Comparison of ENCODE assay signal across 20 cellular contexts in genomic region chr5:131220566-131220965, GRCh38. TPM values are rescaled to one million over a fixed set of nuclear protein-coding genes. Genes with fewer than 3 reads are reported as not detected.
DNase-seq lines count a peak whose midpoint lies in the region; ATAC-seq, FAIRE-seq and TF ChIP-seq lines count a peak whose summit lies in the region.
"Had no signal": no experiment of that assay in that cellular context is flagged by ENCODE, and none has a peak within 500 bp of the region (broad histone marks: within the 10 kb centered on the region; RNA-seq: fewer than 3 reads in every experiment).

No MANE protein-coding gene starts in this region.

- H3K4me3 Mint-ChIP-seq in T-helper 17 cell (no peak overlapping the region), Calu3 (ENCODE audit: low read depth, unreplicated experiment) (no peak overlapping the region)
- no peak overlapping the region for H3K4me3 Mint-ChIP-seq in stimulated activated naive CD8-positive, alpha-beta T cell treated with anti-CD3 and anti-CD28 coated beads, Interleukin-15, amount 100 ng/mL, for 72 hours
- H3K4me3 Mint-ChIP-seq: CD4-positive, alpha-beta memory T cell; HFFc6 had no signal

- H3K79me2 ChIP-seq in K562 (ENCODE audit: control insufficient read depth, insufficient read depth, low read length), result no peaks in the 10 kb centered on the region

- TF ChIP-seq RAD21 in K562 (CRISPR knock-in tag; conservative IDR thresholded peaks at IDR 0.05 in 1 of 2, IDR thresholded peaks at IDR 0.05 in 1 of 2), result no peak

- H3K9me3 ChIP-seq in T-helper 17 cell (ENCODE audit: control insufficient read depth, low read length, poor library complexity, severe bottlenecking) (no peaks in the 10 kb centered on the region), K562 (replicated peaks; ENCODE audit: control insufficient read depth, insufficient read depth, low read depth, low read length) (no peaks in the 10 kb centered on the region)
- H3K9me3 ChIP-seq: A549, HAP-1 had no signal

- peak overlapping the region; percentile 37 for H3K27ac Mint-ChIP-seq in T-helper 17 cell
- H3K27ac Mint-ChIP-seq in stimulated activated naive CD8-positive, alpha-beta T cell treated with anti-CD3 and anti-CD28 coated beads, Interleukin-15, amount 100 ng/mL, for 72 hours, result no peak overlapping the region
- H3K27ac Mint-ChIP-seq in Calu3 (ENCODE audit: unreplicated experiment), result no peak overlapping the region
- H3K27ac Mint-ChIP-seq: HFFc6 had no signal

- ATAC-seq in T-helper 17 cell (no peak), K562 (0 out of 3 replicates have a peak, but pooled peaks have one; percentile 23)
- ATAC-seq in stimulated activated naive CD8-positive, alpha-beta T cell treated with anti-CD3 and anti-CD28 coated beads, Interleukin-15, amount 100 ng/mL, for 72 hours, result no peak

- TF ChIP-seq EP300 in K562 (IDR thresholded peaks at IDR 0.05; ENCODE audit: low read length), result no peak

- H3K9me1 ChIP-seq in K562 (ENCODE audit: control insufficient read depth, insufficient read depth, low read length), result no peaks in the 10 kb centered on the region

- H3K4me1 ChIP-seq in K562 (replicated peaks in 1 of 2; ENCODE audit: control insufficient read depth in 2 of 2, insufficient read depth in 2 of 2, low read length in 2 of 2), result peaks cover 2 to 4% of the 10 kb centered on the region in 2 experiments; a peak in 2 of 5 replicates
- H3K4me1 ChIP-seq: HAP-1 had no signal

- no peaks in the 10 kb centered on the region for H3K9me3 Mint-ChIP-seq in stimulated activated naive CD8-positive, alpha-beta T cell treated with anti-CD3 and anti-CD28 coated beads, Interleukin-15, amount 100 ng/mL, for 72 hours
- H3K9me3 Mint-ChIP-seq in Calu3 (ENCODE audit: low read depth, unreplicated experiment), result no peaks in the 10 kb centered on the region
- H3K9me3 Mint-ChIP-seq: CD4-positive, alpha-beta memory T cell; HFFc6 had no signal

- CTCF ChIA-PET in K562 (lab: Yijun Ruan, JAX; ENCODE audit: low intra/inter-chr PET ratio), result no interaction called here
- CTCF ChIA-PET in Calu3 (lab: Charles Lee), result interaction anchor here (0.7 to 1.1 kb wide), 2 partner anchors 17 kb away, joined by 3 read pairs; no protein-coding TSS in a partner anchor

- H3K9ac ChIP-seq in K562 (ENCODE audit: insufficient read depth in 1 of 2, low read depth in 2 of 2, low read length in 2 of 2), result no peak overlapping the region

- no peak for TF ChIP-seq POLR2A in GM12891 (IDR thresholded peaks at IDR 0.05; ENCODE audit: low read depth, low read length)
- no peak for TF ChIP-seq POLR2A in K562 (conservative IDR thresholded peaks at IDR 0.05)

- no peak overlapping the region for H3K4me2 ChIP-seq in K562 (ENCODE audit: insufficient read depth, low read length)
- H3K4me2 ChIP-seq: A549 had no signal

- FAIRE-seq in GM12891 (lab: Jason Lieb, UNC), result peak; percentile 81
- FAIRE-seq in K562 (lab: Jason Lieb, UNC), result no peak
- FAIRE-seq in urothelium cell line (lab: Jason Lieb, UNC), result peak; percentile 17
- FAIRE-seq: A549, H54 had no signal

- WGBS in K562 (ENCODE audit: insufficient coverage, low coverage, missing lambda C conversion rate), result 30% methylated on average over 3 of the region's 7 CpGs

- BruUV-seq in K562 (replicated peaks; lab: Mats Ljungman, UMichigan), result no TSS peak
- no TSS peak for BruUV-seq in Calu3 (replicated peaks; lab: Mats Ljungman, UMichigan)

- H3K27me3 ChIP-seq in K562 (ENCODE audit: control insufficient read depth in 2 of 2, insufficient read depth in 2 of 2, low read length in 2 of 2), result peaks cover 0 to 5% of the 10 kb centered on the region in 2 experiments; a peak in 1 of 5 replicates

- DNase-seq in GM12891 (ENCODE audit: insufficient read length, low spot score) (no peak), T-helper 17 cell (no peak), K562 (ENCODE audit: extremely low read depth in 1 of 4, low spot score in 3 of 4) (no peak), urothelium cell line (ENCODE audit: low spot score) (no peak), Calu3 (no peak), DMS153 treated with DMSO at 0.1 percent for 48 hours (lab: John Stamatoyannopoulos, UW; ENCODE audit: unreplicated experiment) (no peak)
- DNase-seq in stimulated activated naive CD8-positive, alpha-beta T cell treated with anti-CD3 and anti-CD28 coated beads, Interleukin-15, amount 100 ng/mL, for 72 hours, result no peak
- DNase-seq: 8988T; C1 segment of cervical spinal cord; CD4-positive, alpha-beta memory T cell; COR-L47; DMS 273 treated with DMSO at 0.1 percent for 48 hours; DMS53; DMS79 treated with DMSO at 0.1 percent for 48 hours; GF-D8; GOT3; HFFc6 had no signal

- POLR2A ChIA-PET in K562 (lab: Yijun Ruan, JAX), result no interaction called here

- H3K36me3 Mint-ChIP-seq in T-helper 17 cell (ENCODE audit: low read depth) (no peaks in the 10 kb centered on the region), Calu3 (ENCODE audit: insufficient read depth, unreplicated experiment) (no peaks in the 10 kb centered on the region)

- in situ Hi-C loops in K562 (cut with MboI), result no loop called here

- H3K27me3 Mint-ChIP-seq in T-helper 17 cell (no peaks in the 10 kb centered on the region), Calu3 (ENCODE audit: unreplicated experiment) (no peaks in the 10 kb centered on the region)
- no peaks in the 10 kb centered on the region for H3K27me3 Mint-ChIP-seq in stimulated activated naive CD8-positive, alpha-beta T cell treated with anti-CD3 and anti-CD28 coated beads, Interleukin-15, amount 100 ng/mL, for 72 hours
- H3K27me3 Mint-ChIP-seq: CD4-positive, alpha-beta memory T cell had no signal

- H3K4me3 ChIP-seq in K562, result no peak overlapping the region
- H3K4me3 ChIP-seq: A549, HAP-1 had no signal

- H4K20me1 ChIP-seq in K562 (replicated peaks; ENCODE audit: control insufficient read depth, insufficient read depth, low read length), result no peaks in the 10 kb centered on the region

- TF ChIP-seq CTCF in K562 (IDR thresholded peaks at IDR 0.05 in 2 of 3, conservative IDR thresholded peaks at IDR 0.05 in 1 of 3; ENCODE audit: insufficient read depth in 2 of 3, low read depth in 1 of 3, low read length in 3 of 3) (no peak), Calu3 (IDR thresholded peaks at IDR 0.05; ENCODE audit: unreplicated experiment) (no peak)

- intact Hi-C loops in K562 (cut with micrococcal nuclease), result no loop called here
- intact Hi-C loops in Calu3 (cut with micrococcal nuclease; ENCODE audit: unreplicated experiment), result no loop called here

- H2AFZ ChIP-seq in K562 (ENCODE audit: low read depth, low read length), result no peak overlapping the region

- H3K4me1 Mint-ChIP-seq in T-helper 17 cell (peaks cover 10% of the 10 kb centered on the region), Calu3 (ENCODE audit: low read depth, unreplicated experiment) (no peaks in the 10 kb centered on the region)
- H3K4me1 Mint-ChIP-seq in stimulated activated naive CD8-positive, alpha-beta T cell treated with anti-CD3 and anti-CD28 coated beads, Interleukin-15, amount 100 ng/mL, for 72 hours, result peaks cover 38% of the 10 kb centered on the region

- H3K36me3 ChIP-seq in K562 (ENCODE audit: control insufficient read depth, insufficient read depth, low read length), result no peaks in the 10 kb centered on the region
- H3K36me3 ChIP-seq: HAP-1 had no signal

- no peak overlapping the region for H3K27ac ChIP-seq in K562 (ENCODE audit: extremely low read depth, low read depth, low read length)
- H3K27ac ChIP-seq: A549 had no signal

RNA-seq across cellular contexts. Expression of gene CDC42SE2, which starts 43.3 kb away (rescaled TPM):
- polyA plus RNA-seq in GM12891 (2012; ENCODE audit: low read depth, missing spikeins), result 54.8 TPM
- total RNA-seq in T-helper 17 cell (100 to 1,000 TPM; 215 to 245 TPM), K562 (2014; rRNA removed) (24.8 and 31.2 TPM in 2 replicates), K562 (2014; rRNA removed; fragmentation: Illumina TruSeq; extraction: Trizol) (40.5 and 46.8 TPM in 2 replicates), K562 (2015; rRNA removed; fragmentation: Illumina TruSeq; extraction: Trizol) (38.0 and 39.7 TPM in 2 replicates), K562 (2021) (32.7 and 34.2 TPM in 2 replicates), Calu3 (2022) (63.9 and 65.5 TPM in 2 replicates)
- 14.0 and 31.6 TPM in 2 replicates for total RNA-seq in K562 (2011; cell fraction: chromatin; rRNA removed; ENCODE audit: low replicate concordance)
- total RNA-seq in K562 (2011; cell fraction: nucleolus; rRNA removed), result 8.8 and 11.4 TPM in 2 replicates
- total RNA-seq in K562 (2011; cell fraction: nucleoplasm; rRNA removed), result 23.0 and 38.4 TPM in 2 replicates
- polyA plus RNA-seq in K562 (2011; rRNA removed) (30.9 and 44.3 TPM in 2 replicates), K562 (2014; fragmentation: Illumina TruSeq; extraction: Trizol) (30.0 and 33.8 TPM in 2 replicates), K562 (2014; fragmentation: Nextera tagmentation; extraction: Ambion mirVana) (10 to 100 TPM; 25.9 to 27.9 TPM), K562 (2014; rRNA removed) (27.6 and 34.3 TPM in 2 replicates)
- polyA plus RNA-seq in K562 (2011; cell fraction: cytosol; rRNA removed), result 9.3 and 24.7 TPM in 2 replicates
- 6.0 and 9.8 TPM in 2 replicates for polyA plus RNA-seq in K562 (2011; cell fraction: nucleus; rRNA removed)
- 25.2 and 27.7 TPM in 2 replicates for polyA plus RNA-seq in K562 (2012)
- polyA minus RNA-seq in K562 (2011; rRNA and poly(A)+ RNA removed), result 57.8 and 58.4 TPM in 2 replicates
- polyA minus RNA-seq in K562 (2011; cell fraction: cytosol; rRNA and poly(A)+ RNA removed), result 12.7 and 19.6 TPM in 2 replicates
- polyA minus RNA-seq in K562 (2011; cell fraction: nucleus; rRNA and poly(A)+ RNA removed), result 11.4 and 14.8 TPM in 2 replicates

RNA-seq across cellular contexts. Expression of gene LYRM7, which starts 49.8 kb away (rescaled TPM):
- polyA plus RNA-seq in GM12891 (2012; ENCODE audit: low read depth, missing spikeins), result 8.2 TPM
- 1 to 10 TPM; 8.1 to 9.7 TPM for total RNA-seq in T-helper 17 cell
- total RNA-seq in K562 (2011; cell fraction: chromatin; rRNA removed; ENCODE audit: low replicate concordance), result 3.4 and 15.9 TPM in 2 replicates
- total RNA-seq in K562 (2011; cell fraction: nucleolus; rRNA removed), result 2.3 and 5.9 TPM in 2 replicates
- total RNA-seq in K562 (2011; cell fraction: nucleoplasm; rRNA removed), result 7.1 and 17.6 TPM in 2 replicates
- total RNA-seq in K562 (2014; rRNA removed), result 16.2 and 22.9 TPM in 2 replicates
- 39.4 and 43.5 TPM in 2 replicates for total RNA-seq in K562 (2014; rRNA removed; fragmentation: Illumina TruSeq; extraction: Trizol)
- 28.1 and 33.3 TPM in 2 replicates for total RNA-seq in K562 (2015; rRNA removed; fragmentation: Illumina TruSeq; extraction: Trizol)
- 27.1 and 32.7 TPM in 2 replicates for total RNA-seq in K562 (2021)
- polyA plus RNA-seq in K562 (2011; rRNA removed), result 18.4 and 24.1 TPM in 2 replicates
- 3.9 and 8.6 TPM in 2 replicates for polyA plus RNA-seq in K562 (2011; cell fraction: cytosol; rRNA removed)
- polyA plus RNA-seq in K562 (2011; cell fraction: nucleus; rRNA removed), result 3.9 and 4.9 TPM in 2 replicates
- polyA plus RNA-seq in K562 (2012), result 16.2 and 18.8 TPM in 2 replicates
- 33.4 and 37.2 TPM in 2 replicates for polyA plus RNA-seq in K562 (2014; fragmentation: Illumina TruSeq; extraction: Trizol)
- polyA plus RNA-seq in K562 (2014; fragmentation: Nextera tagmentation; extraction: Ambion mirVana), result 10 to 100 TPM; 53.6 to 70.1 TPM
- polyA plus RNA-seq in K562 (2014; rRNA removed), result 24.4 and 28.3 TPM in 2 replicates
- polyA minus RNA-seq in K562 (2011; rRNA and poly(A)+ RNA removed), result 11.9 and 12.4 TPM in 2 replicates
- polyA minus RNA-seq in K562 (2011; cell fraction: cytosol; rRNA and poly(A)+ RNA removed), result 14.7 and 19.9 TPM in 2 replicates
- 2.0 and 4.0 TPM in 2 replicates for polyA minus RNA-seq in K562 (2011; cell fraction: nucleus; rRNA and poly(A)+ RNA removed)
- total RNA-seq in Calu3 (2022), result 12.6 and 14.6 TPM in 2 replicates

RNA-seq across cellular contexts. Expression of gene HINT1, which starts 55.5 kb away (rescaled TPM):
- polyA plus RNA-seq in GM12891 (2012; ENCODE audit: low read depth, missing spikeins), result 507 TPM
- total RNA-seq in T-helper 17 cell, result 100 to 1,000 TPM; 236 to 264 TPM
- total RNA-seq in K562 (2011; cell fraction: chromatin; rRNA removed; ENCODE audit: low replicate concordance), result 107 and 146 TPM in 2 replicates
- total RNA-seq in K562 (2011; cell fraction: nucleolus; rRNA removed), result 142 and 143 TPM in 2 replicates
- 174 and 224 TPM in 2 replicates for total RNA-seq in K562 (2011; cell fraction: nucleoplasm; rRNA removed)
- 377 and 382 TPM in 2 replicates for total RNA-seq in K562 (2014; rRNA removed)
- total RNA-seq in K562 (2014; rRNA removed; fragmentation: Illumina TruSeq; extraction: Trizol), result 401 and 433 TPM in 2 replicates
- total RNA-seq in K562 (2015; rRNA removed; fragmentation: Illumina TruSeq; extraction: Trizol), result 460 and 500 TPM in 2 replicates
- 296 and 326 TPM in 2 replicates for total RNA-seq in K562 (2021)
- 922 and 1,017 TPM in 2 replicates for polyA plus RNA-seq in K562 (2011; rRNA removed)
- polyA plus RNA-seq in K562 (2011; cell fraction: cytosol; rRNA removed), result 360 and 636 TPM in 2 replicates
- 333 and 486 TPM in 2 replicates for polyA plus RNA-seq in K562 (2011; cell fraction: nucleus; rRNA removed)
- polyA plus RNA-seq in K562 (2012), result 503 and 613 TPM in 2 replicates
- 284 and 302 TPM in 2 replicates for polyA plus RNA-seq in K562 (2014; fragmentation: Illumina TruSeq; extraction: Trizol)
- 1,000 to 10,000 TPM; 1,005 to 1,027 TPM for polyA plus RNA-seq in K562 (2014; fragmentation: Nextera tagmentation; extraction: Ambion mirVana)
- polyA plus RNA-seq in K562 (2014; rRNA removed), result 596 and 707 TPM in 2 replicates
- 291 and 318 TPM in 2 replicates for polyA minus RNA-seq in K562 (2011; rRNA and poly(A)+ RNA removed)
- 107 and 120 TPM in 2 replicates for polyA minus RNA-seq in K562 (2011; cell fraction: cytosol; rRNA and poly(A)+ RNA removed)
- 79.7 and 139 TPM in 2 replicates for polyA minus RNA-seq in K562 (2011; cell fraction: nucleus; rRNA and poly(A)+ RNA removed)
- total RNA-seq in Calu3 (2022), result 198 and 232 TPM in 2 replicates
